In genomic region chr15:48869966-48870365, GRCh38 we compare ENCODE assay signal across 28 cellular contexts.
"Had no signal": no experiment of that assay in that cellular context is flagged by ENCODE, and none has a peak within 500 bp of the region (broad histone marks: within the 10 kb centered on the region; RNA-seq: fewer than 3 reads in every experiment).

No MANE protein-coding gene starts in this region.

- H3K4me3 ChIP-seq: adrenal gland, body of pancreas, esophagus squamous epithelium, gastroesophageal sphincter had no signal

- H3K36me3 ChIP-seq: adrenal gland, esophagus squamous epithelium, gastroesophageal sphincter had no signal

- ATAC-seq: activated CD4-positive, alpha-beta T cell treated with anti-CD3 and anti-CD28 coated beads for 36 hours; activated CD8-positive, alpha-beta memory T cell treated with anti-CD3 and anti-CD28 coated beads, Interleukin-2, amount 10 ng/mL, durations not matched to agents 7 days and 5 days; activated CD8-positive, alpha-beta T cell treated with anti-CD3 and anti-CD28 coated beads, Interleukin-2, amount 10 ng/mL, durations not matched to agents 7 days and 5 days; activated naive CD8-positive, alpha-beta T cell treated with anti-CD3 and anti-CD28 coated beads, Interleukin-2, amount 50 U/mL, for 24 hours; body of pancreas; effector memory CD8-positive, alpha-beta T cell; gastroesophageal sphincter had no signal

- DNase-seq: activated CD4-positive, alpha-beta memory T cell treated with anti-CD3 and anti-CD28 coated beads for 36 hours; activated CD4-positive, alpha-beta T cell treated with anti-CD3 and anti-CD28 coated beads for 36 hours; activated CD4-positive, alpha-beta T cell treated with anti-CD3 and anti-CD28 coated beads, Interleukin-2, amount 10 ng/mL, durations not matched to agents 24 days and 14 days; activated CD4-positive, CD25-positive, alpha-beta regulatory T cell; activated CD4-positive, CD25-positive, alpha-beta regulatory T cell treated with anti-CD3 and anti-CD28 coated beads, Interleukin-2, amount 50 U/mL, for 72 hours; activated CD8-positive, alpha-beta memory T cell treated with anti-CD3 and anti-CD28 coated beads, Interleukin-2, amount 10 ng/mL, durations not matched to agents 7 days and 5 days; activated CD8-positive, alpha-beta memory T cell treated with anti-CD3 and anti-CD28 coated beads, Interleukin-2, amount 50 U/mL, for 4 hours; activated CD8-positive, alpha-beta T cell treated with anti-CD3 and anti-CD28 coated beads, Interleukin-2, amount 10 ng/mL, durations not matched to agents 7 days and 5 days; activated effector memory CD4-positive, alpha-beta T cell treated with anti-CD3 and anti-CD28 coated beads, Interleukin-2, amount 50 U/mL, for 16 hours; activated naive CD4-positive, alpha-beta T cell treated with anti-CD3 and anti-CD28 coated beads for 36 hours; activated naive CD8-positive, alpha-beta T cell treated with anti-CD3 and anti-CD28 coated beads for 36 hours; activated naive CD8-positive, alpha-beta T cell treated with anti-CD3 and anti-CD28 coated beads, Interleukin-2, amount 50 U/mL, for 24 hours; activated T-cell treated with anti-CD3 and anti-CD28 coated beads, Interleukin-2, amount 50 U/mL, for 1 hour; activated T-cell treated with anti-CD3 and anti-CD28 coated beads, Interleukin-2, amount 50 U/mL, for 48 hours; adrenal gland; amygdala; aorta; body of pancreas; caudate nucleus; cortex of kidney; dermis blood vessel endothelial cell; effector CD4-positive, alpha-beta T cell; effector memory CD8-positive, alpha-beta T cell; esophagus squamous epithelium; foreskin melanocyte; head of caudate nucleus; T-helper 2 cell had no signal

- H3K9me3 ChIP-seq: adrenal gland, body of pancreas, esophagus squamous epithelium, gastroesophageal sphincter had no signal

- H3K27ac ChIP-seq: adrenal gland, body of pancreas, esophagus squamous epithelium had no signal

- H3K27me3 ChIP-seq: adrenal gland had no signal
